ENCODE assay signal across 29 cellular contexts in genomic region chr3:169546368-169546767, GRCh38.
"Had no signal": no experiment of that assay in that cellular context is flagged by ENCODE, and none has a peak within 500 bp of the region (broad histone marks: within the 10 kb centered on the region; RNA-seq: fewer than 3 reads in every experiment).

No MANE protein-coding gene starts in this region.

- H3K27ac ChIP-seq: adrenal gland, body of pancreas, esophagus muscularis mucosa, foreskin keratinocyte, gastrocnemius medialis had no signal

- DNase-seq: activated CD4-positive, alpha-beta memory T cell treated with anti-CD3 and anti-CD28 coated beads for 36 hours; activated CD4-positive, alpha-beta T cell treated with anti-CD3 and anti-CD28 coated beads for 36 hours; activated CD4-positive, alpha-beta T cell treated with anti-CD3 and anti-CD28 coated beads, Interleukin-2, amount 10 ng/mL, durations not matched to agents 24 days and 14 days; activated CD4-positive, CD25-positive, alpha-beta regulatory T cell; activated CD4-positive, CD25-positive, alpha-beta regulatory T cell treated with anti-CD3 and anti-CD28 coated beads, Interleukin-2, amount 50 U/mL, for 72 hours; activated CD8-positive, alpha-beta memory T cell treated with anti-CD3 and anti-CD28 coated beads, Interleukin-2, amount 10 ng/mL, durations not matched to agents 7 days and 5 days; activated CD8-positive, alpha-beta memory T cell treated with anti-CD3 and anti-CD28 coated beads, Interleukin-2, amount 50 U/mL, for 4 hours; activated CD8-positive, alpha-beta T cell treated with anti-CD3 and anti-CD28 coated beads, Interleukin-2, amount 10 ng/mL, durations not matched to agents 7 days and 5 days; activated effector memory CD4-positive, alpha-beta T cell treated with anti-CD3 and anti-CD28 coated beads, Interleukin-2, amount 50 U/mL, for 16 hours; activated naive CD4-positive, alpha-beta T cell treated with anti-CD3 and anti-CD28 coated beads for 36 hours; activated naive CD8-positive, alpha-beta T cell treated with anti-CD3 and anti-CD28 coated beads for 36 hours; activated naive CD8-positive, alpha-beta T cell treated with anti-CD3 and anti-CD28 coated beads, Interleukin-2, amount 50 U/mL, for 24 hours; activated T-cell treated with anti-CD3 and anti-CD28 coated beads, Interleukin-2, amount 50 U/mL, for 1 hour; activated T-cell treated with anti-CD3 and anti-CD28 coated beads, Interleukin-2, amount 50 U/mL, for 48 hours; adrenal gland; amygdala; aorta; body of pancreas; caudate nucleus; cortex of kidney; dermis blood vessel endothelial cell; effector CD4-positive, alpha-beta T cell; effector memory CD8-positive, alpha-beta T cell; erythroblast; gastrocnemius medialis; glutamatergic neuron; T-helper 2 cell had no signal

- H3K27me3 ChIP-seq: adrenal gland, body of pancreas, esophagus muscularis mucosa, foreskin keratinocyte, gastrocnemius medialis had no signal

- H3K9me3 ChIP-seq: adrenal gland, body of pancreas, esophagus muscularis mucosa, gastrocnemius medialis had no signal

- H3K4me3 ChIP-seq: adrenal gland, body of pancreas, esophagus muscularis mucosa, gastrocnemius medialis had no signal

- H3K4me1 ChIP-seq: adrenal gland, foreskin keratinocyte, gastrocnemius medialis had no signal

- H3K36me3 ChIP-seq: adrenal gland, esophagus muscularis mucosa, gastrocnemius medialis had no signal
